12 cellular contexts compared by ENCODE assay signal in the genomic region with DNA sequence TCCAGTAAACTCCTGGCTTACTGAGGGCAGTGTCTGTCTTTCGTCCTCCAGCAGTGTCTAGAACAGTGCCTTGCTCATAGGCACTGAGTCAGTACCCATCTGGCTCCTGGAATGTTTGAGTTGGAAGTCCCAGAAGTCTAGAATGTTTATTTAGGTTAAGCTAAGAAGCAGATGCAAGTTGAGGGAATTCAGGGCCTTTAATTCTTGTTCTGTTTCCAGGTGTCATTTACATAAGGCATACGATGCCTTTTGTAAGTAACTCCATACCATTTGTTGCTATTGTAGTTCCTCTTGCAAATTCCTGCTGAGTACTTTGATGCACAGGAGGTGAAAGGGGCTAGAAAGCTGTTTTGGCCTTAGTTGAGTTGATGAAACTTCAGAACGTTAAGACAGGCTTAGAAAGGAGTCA. TPM values are rescaled to one million over a fixed set of nuclear protein-coding genes. Genes with fewer than 3 reads are reported as not detected.
DNase-seq lines count a peak whose midpoint lies in the region; ATAC-seq, FAIRE-seq and TF ChIP-seq lines count a peak whose summit lies in the region.
"Had no signal": no experiment of that assay in that cellular context is flagged by ENCODE, and none has a peak within 500 bp of the region (broad histone marks: within the 10 kb centered on the region; RNA-seq: fewer than 3 reads in every experiment).

No MANE protein-coding gene starts in this region.

- H2AFZ ChIP-seq in smooth muscle cell (ENCODE audit: low read depth), result no peak overlapping the region

- peaks cover 4% of the 10 kb centered on the region for H4K20me1 ChIP-seq in smooth muscle cell (ENCODE audit: low read depth)

- no peak overlapping the region for H3K27ac ChIP-seq in foreskin keratinocyte
- peak overlapping the region; percentile 74 for H3K27ac ChIP-seq in smooth muscle cell (ENCODE audit: low read depth)
- no peak overlapping the region for H3K27ac ChIP-seq in body of pancreas

- DNase-seq in H7 (peak; percentile 12), adipocyte (ENCODE audit: low read depth) (peak; percentile 81), foreskin keratinocyte (peak; percentile 59 to 70), smooth muscle cell (lab: John Stamatoyannopoulos, UW; ENCODE audit: unreplicated experiment) (no peak), HK-2 (ENCODE audit: unreplicated experiment) (no peak), body of pancreas (no peak), HTR-8/SVneo (ENCODE audit: insufficient read length, low spot score) (no peak)
- DNase-seq in stimulated activated CD4-positive, alpha-beta T cell treated with anti-CD3 and anti-CD28 coated beads, Interleukin-12 subunit alpha, Interleukin-12 subunit beta, amount 100 ng/mL, for 4 hours, result no peak
- DNase-seq: activated CD4-positive, alpha-beta T cell treated with anti-CD3 and anti-CD28 coated beads for 1 hour; activated naive CD4-positive, alpha-beta T cell treated with Interleukin-2 at 50 U/mL for 16 hours; DMS79 had no signal

- H3F3A ChIP-seq in smooth muscle cell (ENCODE audit: low read depth), result peaks cover 17% of the 10 kb centered on the region

- H3K79me2 ChIP-seq in smooth muscle cell (ENCODE audit: low read depth), result peaks cover 23% of the 10 kb centered on the region

- H3K4me3 ChIP-seq in H7 (ENCODE audit: insufficient read depth, low read depth, low read length) (no peak overlapping the region), adipocyte (ENCODE audit: low read length) (no peak overlapping the region), smooth muscle cell (no peak overlapping the region), body of pancreas (no peak overlapping the region)

- TF ChIP-seq CTCF in foreskin keratinocyte (conservative IDR thresholded peaks at IDR 0.05) (peak; percentile 1), smooth muscle cell (IDR thresholded peaks at IDR 0.05; ENCODE audit: borderline replicate concordance, insufficient read depth, poor library complexity, severe bottlenecking) (no peak), body of pancreas (IDR thresholded peaks at IDR 0.05) (no peak)

- 19% methylated on average over 3 of the region's 3 CpGs for WGBS in smooth muscle cell (ENCODE audit: low lambda C conversion rate)
- WGBS in body of pancreas, 2 donors, result 49 to 50% methylated on average over 3 of the region's 3 CpGs

- intact Hi-C loops in body of pancreas (cut with DNase I), result no loop called here

- H3K9me3 ChIP-seq in adipocyte (ENCODE audit: control insufficient read depth, low read length) (no peaks in the 10 kb centered on the region), smooth muscle cell (replicated peaks; ENCODE audit: low read depth) (no peaks in the 10 kb centered on the region), body of pancreas (no peaks in the 10 kb centered on the region)

- H3K36me3 ChIP-seq in H7 (replicated peaks; ENCODE audit: control insufficient read depth, insufficient read depth, low read length) (no peaks in the 10 kb centered on the region), adipocyte (ENCODE audit: control insufficient read depth, insufficient read depth, low read length, severe bottlenecking) (no peaks in the 10 kb centered on the region), smooth muscle cell (ENCODE audit: low read depth) (no peaks in the 10 kb centered on the region), body of pancreas (replicated peaks in 1 of 2; ENCODE audit: insufficient read depth in 1 of 2, low read depth in 2 of 2) (no peaks in the 10 kb centered on the region)

- H3K27me3 ChIP-seq in H7 (ENCODE audit: control insufficient read depth, insufficient read depth, low read length) (no peaks in the 10 kb centered on the region), adipocyte (replicated peaks; ENCODE audit: control insufficient read depth, insufficient read depth, low read length) (no peaks in the 10 kb centered on the region), foreskin keratinocyte (no peaks in the 10 kb centered on the region), smooth muscle cell (ENCODE audit: low read depth) (no peaks in the 10 kb centered on the region), body of pancreas (no peaks in the 10 kb centered on the region)

- peak overlapping the region; percentile 72 for H3K4me2 ChIP-seq in smooth muscle cell

- no peak for FAIRE-seq in HTR-8/SVneo (lab: Jason Lieb, UNC)

- no peak for TF ChIP-seq POLR2A in body of pancreas (IDR thresholded peaks at IDR 0.05)

- H3K4me1 ChIP-seq in adipocyte (ENCODE audit: control insufficient read depth, insufficient read depth, low read length) (peaks cover 30% of the 10 kb centered on the region), foreskin keratinocyte (peaks cover 27% of the 10 kb centered on the region), smooth muscle cell (ENCODE audit: low read depth) (peaks cover 22% of the 10 kb centered on the region), body of pancreas (peaks cover 37% of the 10 kb centered on the region)

- H3K9ac ChIP-seq in adipocyte (ENCODE audit: low read length) (no peak overlapping the region), smooth muscle cell (ENCODE audit: low read depth) (no peak overlapping the region)

- ATAC-seq in foreskin keratinocyte (peak; percentile 90), body of pancreas (no peak)
- ATAC-seq: stimulated activated effector memory CD8-positive, alpha-beta T cell treated with anti-CD3 and anti-CD28 coated beads, Interleukin-12 subunit alpha, Interleukin-12 subunit beta, amount 100 ng/mL, for 72 hours had no signal

RNA-seq across cellular contexts. Expression of a gene that starts 22.2 kb away (rescaled TPM):
- 9.7 and 12.4 TPM in 2 replicates for total RNA-seq in H7 (2014; rRNA removed; shearing (Covaris generic))
- total RNA-seq in foreskin keratinocyte (25.9 and 26.9 TPM in 2 replicates), smooth muscle cell (11.1 and 11.6 TPM in 2 replicates), body of pancreas (10 to 100 TPM; 23.9 to 28.7 TPM)
- polyA plus RNA-seq in foreskin keratinocyte (18.2 and 18.8 TPM in 2 replicates), smooth muscle cell (6.2 and 6.7 TPM in 2 replicates)

Comparison
In these comparisons a context has a peak if more than half of its experiments do, and no peak if none do; other contexts are left out.
1. DNase-seq: peak in H7 (single experiment), adipocyte (single experiment) and foreskin keratinocyte (2 of 2); none in smooth muscle cell (single experiment), HK-2 (single experiment), body of pancreas (0 of 4), HTR-8/SVneo (single experiment) and stimulated activated CD4-positive, alpha-beta T cell treated with anti-CD3 and anti-CD28 coated beads, Interleukin-12 subunit alpha, Interleukin-12 subunit beta, amount 100 ng/mL, for 4 hours (single experiment).